28 cellular contexts compared by ENCODE assay signal in the genomic region with DNA sequence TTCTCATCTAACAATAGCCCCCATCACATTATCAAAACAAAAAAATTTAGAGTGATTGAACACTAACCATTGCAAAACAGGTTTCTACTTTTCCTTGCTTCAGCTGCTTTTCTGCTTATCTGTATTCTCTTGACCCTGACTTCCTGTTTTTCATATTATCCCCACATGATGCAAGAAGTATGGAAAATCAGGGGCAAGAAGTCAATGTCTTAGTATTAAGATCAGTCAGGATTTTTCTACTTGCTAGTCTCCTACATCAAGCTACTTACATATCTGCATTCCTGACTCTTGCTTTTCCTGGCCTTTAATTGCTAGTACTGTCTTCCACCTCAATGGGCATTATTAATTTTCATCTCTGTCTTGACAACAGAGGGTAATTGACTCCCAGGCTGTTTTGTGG.
"Had no signal": no experiment of that assay in that cellular context is flagged by ENCODE, and none has a peak within 500 bp of the region (broad histone marks: within the 10 kb centered on the region; RNA-seq: fewer than 3 reads in every experiment).

No MANE protein-coding gene starts in this region.

- H3K36me3 Mint-ChIP-seq: immature natural killer cell; naive thymus-derived CD4-positive, alpha-beta T cell had no signal

- H3K4me1 Mint-ChIP-seq: activated B cell treated with CpG ODN at 0.5 μM for 24 hours; activated naive CD8-positive, alpha-beta T cell treated with anti-CD3 and anti-CD28 coated beads, Interleukin-2, amount 50 U/mL, for 24 hours; activated T-helper 17 cell treated with anti-CD3 and anti-CD28 coated beads, Interleukin-2, amount 50 U/mL, for 72 hours; immature natural killer cell; naive thymus-derived CD4-positive, alpha-beta T cell; neural crest cell had no signal

- H3K4me3 Mint-ChIP-seq: activated B cell treated with CpG ODN at 0.5 μM for 24 hours; activated CD8-positive, alpha-beta T cell treated with anti-CD3 and anti-CD28 coated beads for 36 hours; activated naive CD8-positive, alpha-beta T cell treated with anti-CD3 and anti-CD28 coated beads, Interleukin-2, amount 50 U/mL, for 24 hours; activated T-cell treated with anti-CD3 and anti-CD28 coated beads, Interleukin-2, amount 50 U/mL, for 4 hours; activated T-helper 17 cell treated with anti-CD3 and anti-CD28 coated beads, Interleukin-2, amount 50 U/mL, for 72 hours; dendritic cell treated with granulocyte-macrophage colony-stimulating factor and Interleukin-4, amounts not matched to agents 40 ng/mL and 50 ng/mL, for 4 days; endodermal cell; immature natural killer cell; naive thymus-derived CD4-positive, alpha-beta T cell; neural crest cell had no signal

- H3K27ac Mint-ChIP-seq: activated B cell treated with CpG ODN at 0.5 μM for 24 hours; activated CD8-positive, alpha-beta T cell treated with anti-CD3 and anti-CD28 coated beads for 36 hours; activated naive CD8-positive, alpha-beta T cell treated with anti-CD3 and anti-CD28 coated beads, Interleukin-2, amount 50 U/mL, for 24 hours; activated T-helper 17 cell treated with anti-CD3 and anti-CD28 coated beads, Interleukin-2, amount 50 U/mL, for 72 hours; dendritic cell treated with granulocyte-macrophage colony-stimulating factor and Interleukin-4, amounts not matched to agents 40 ng/mL and 50 ng/mL, for 4 days; endodermal cell; immature natural killer cell; naive thymus-derived CD4-positive, alpha-beta T cell had no signal

- DNase-seq: activated B cell treated with CpG ODN at 0.5 μM for 24 hours; activated CD4-positive, alpha-beta T cell treated with anti-CD3 and anti-CD28 coated beads, Interleukin-2, amount 50 U/mL, for 1 hour; activated CD8-positive, alpha-beta T cell treated with anti-CD3 and anti-CD28 coated beads for 36 hours; activated gamma-delta T cell treated with Interleukin-2 at 50 U/mL for 16 hours; activated naive CD4-positive, alpha-beta T cell treated with anti-CD3 and anti-CD28 coated beads, Interleukin-2, amount 50 U/mL, for 16 hours; activated naive CD8-positive, alpha-beta T cell treated with anti-CD3 and anti-CD28 coated beads, Interleukin-2, amount 50 U/mL, for 24 hours; activated T-cell treated with anti-CD3 and anti-CD28 coated beads, Interleukin-2, amount 50 U/mL, for 4 hours; central memory CD4-positive, alpha-beta T cell; endodermal cell; foreskin keratinocyte; heart left ventricle; hypothalamus; immature natural killer cell; kidney; left colon; midbrain; naive thymus-derived CD4-positive, alpha-beta T cell; occipital lobe; right cardiac atrium; stimulated activated CD4-positive, alpha-beta T cell treated with anti-CD3 and anti-CD28 coated beads, Interleukin-2, amount 100 ng/mL, for 48 hours; stimulated activated naive CD4-positive, alpha-beta T cell treated with Interleukin-2 at 50 U/mL for 16 hours; T-helper 9 cell; testis; transverse colon had no signal

- H3K4me3 ChIP-seq: breast epithelium, heart left ventricle, testis, transverse colon had no signal

- H3K27me3 Mint-ChIP-seq: activated B cell treated with CpG ODN at 0.5 μM for 24 hours; activated CD8-positive, alpha-beta T cell treated with anti-CD3 and anti-CD28 coated beads for 36 hours; activated naive CD8-positive, alpha-beta T cell treated with anti-CD3 and anti-CD28 coated beads, Interleukin-2, amount 50 U/mL, for 24 hours; activated T-helper 17 cell treated with anti-CD3 and anti-CD28 coated beads, Interleukin-2, amount 50 U/mL, for 72 hours; dendritic cell treated with granulocyte-macrophage colony-stimulating factor and Interleukin-4, amounts not matched to agents 40 ng/mL and 50 ng/mL, for 4 days; naive thymus-derived CD4-positive, alpha-beta T cell had no signal

- H3K27ac ChIP-seq: breast epithelium, foreskin keratinocyte, heart left ventricle, testis, transverse colon had no signal
